Comparison of ENCODE assay signal across 21 cellular contexts in the genomic region with DNA sequence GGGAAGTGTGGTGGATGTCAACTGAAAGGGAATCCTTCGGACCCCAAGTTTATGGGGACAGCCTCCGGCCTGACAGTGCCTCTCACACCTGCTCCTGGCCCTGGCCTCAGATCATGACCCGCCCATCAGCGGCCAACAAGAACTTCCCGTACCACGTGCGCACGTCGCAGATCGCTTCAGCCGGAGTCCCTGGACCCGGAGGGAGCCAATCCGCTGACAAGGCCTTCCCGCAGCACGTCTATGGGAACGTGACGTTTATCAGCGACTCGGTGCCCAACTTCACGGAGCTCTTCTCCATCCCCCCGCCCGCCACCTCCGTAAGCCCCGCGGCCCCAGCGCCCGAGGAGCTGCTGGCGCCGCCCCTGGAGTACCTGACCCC. TPM values are rescaled to one million over a fixed set of nuclear protein-coding genes. Genes with fewer than 3 reads are reported as not detected.
DNase-seq lines count a peak whose midpoint lies in the region; ATAC-seq and TF ChIP-seq lines count a peak whose summit lies in the region.
"Had no signal": no experiment of that assay in that cellular context is flagged by ENCODE, and none has a peak within 500 bp of the region (broad histone marks: within the 10 kb centered on the region; RNA-seq: fewer than 3 reads in every experiment).

No MANE protein-coding gene starts in this region.

- peak overlapping the region; percentile 50 for H3K9ac ChIP-seq in NT2/D1 (ENCODE audit: insufficient read length, low read depth)
- H3K9ac ChIP-seq: GM23248 had no signal

- H3K79me2 ChIP-seq in osteoblast (ENCODE audit: insufficient read depth, low read length): peaks cover 26% of the 10 kb centered on the region

- H4K20me1 ChIP-seq in osteoblast (ENCODE audit: insufficient read depth, low read length): no peaks in the 10 kb centered on the region

- TF ChIP-seq POLR2A in erythroblast (IDR thresholded peaks at IDR 0.05; ENCODE audit: low read length): no peak

- H3K4me1 ChIP-seq in NT2/D1 (ENCODE audit: insufficient read depth, insufficient read length) (peaks cover 2% of the 10 kb centered on the region), osteoblast (ENCODE audit: insufficient read depth, low read length) (peaks cover 13% of the 10 kb centered on the region)

- H2AFZ ChIP-seq in osteoblast (ENCODE audit: low read length): no peak overlapping the region
- H2AFZ ChIP-seq: GM23248 had no signal

- peaks cover 32% of the 10 kb centered on the region for H3K27me3 ChIP-seq in NT2/D1 (ENCODE audit: insufficient read depth, insufficient read length)
- H3K27me3 ChIP-seq in osteoblast (ENCODE audit: insufficient read depth, low read length): peaks cover 33% of the 10 kb centered on the region

- H3K4me3 ChIP-seq in NT2/D1 (ENCODE audit: insufficient read length, low read depth) (peak overlapping the region; percentile 30), osteoblast (ENCODE audit: insufficient read depth, low read length) (no peak overlapping the region)
- H3K4me3 ChIP-seq: GM23248 had no signal

- no peak for TF ChIP-seq CTCF in osteoblast (IDR thresholded peaks at IDR 0.05; ENCODE audit: extremely low read depth, low read depth, low read length)

- no peaks in the 10 kb centered on the region for H3K36me3 ChIP-seq in NT2/D1 (ENCODE audit: insufficient read depth, insufficient read length, low read length)
- H3K36me3 ChIP-seq in osteoblast (ENCODE audit: insufficient read depth, low read length): no peaks in the 10 kb centered on the region
- H3K36me3 ChIP-seq: right atrium auricular region had no signal

- no peak for ATAC-seq in HG03025 (IDR thresholded peaks at IDR 0.05; ENCODE audit: low FRiP score, unreplicated experiment)
- ATAC-seq: left cardiac atrium, T-helper 17 cell had no signal

- no peak overlapping the region for H3K4me2 ChIP-seq in osteoblast (ENCODE audit: insufficient read depth, low read length)

- DNase-seq in DMS53 (lab: John Stamatoyannopoulos, UW) (peak; percentile 40), DMS53 treated with DMSO at 0.1 percent for 48 hours (lab: John Stamatoyannopoulos, UW; ENCODE audit: unreplicated experiment) (no peak), NT2/D1 (ENCODE audit: low read depth, low spot score) (no peak), erythroblast (lab: John Stamatoyannopoulos, UW) (peak; percentile 17 to 20), osteoblast (ENCODE audit: insufficient read length, low spot score, missing footprints) (peak; percentile 37), LoVo (ENCODE audit: low spot score) (no peak), epidermal melanocyte (ENCODE audit: insufficient read length, low spot score) (no peak)
- DNase-seq: 8988T; activated CD4-positive, alpha-beta T cell treated with anti-CD3 and anti-CD28 coated beads for 48 hours; activated naive CD4-positive, alpha-beta T cell; COR-L47; GM23248; left cardiac atrium; NCI-H2081 treated with DMSO at 0.1 percent for 48 hours; NCI-H748 treated with DMSO at 0.1 percent for 48 hours had no signal

- H3K9me3 ChIP-seq in NT2/D1 (ENCODE audit: insufficient read depth, low read length): no peaks in the 10 kb centered on the region
- H3K9me3 ChIP-seq in osteoblast (ENCODE audit: low read depth, low read length): no peaks in the 10 kb centered on the region
- H3K9me3 ChIP-seq: right atrium auricular region had no signal

- H3K27ac ChIP-seq in osteoblast (ENCODE audit: low read depth, low read length): no peak overlapping the region
- H3K27ac ChIP-seq: GM23248, HL-60, right atrium auricular region, RWPE1 had no signal

RNA-seq across cellular contexts. Expression of gene MEGF8, which starts 2.0 kb away (rescaled TPM):
- total RNA-seq in osteoblast: 23.9 and 30.0 TPM in 2 replicates

RNA-seq across cellular contexts. Expression of gene TMEM145, which starts 10.4 kb away (rescaled TPM):
- total RNA-seq in osteoblast: not detected in 2 replicates
- total RNA-seq: GM23248, T-helper 17 cell had no signal

RNA-seq across cellular contexts. Expression of gene PAFAH1B3, which starts 21.0 kb away (rescaled TPM):
- 18.3 and 23.2 TPM in 2 replicates for total RNA-seq in osteoblast

RNA-seq across cellular contexts. Expression of gene PRR19, which starts 21.5 kb away (rescaled TPM):
- total RNA-seq in osteoblast: 0.36 and 0.59 TPM in 2 replicates
- total RNA-seq: bronchial epithelial cell had no signal

RNA-seq across cellular contexts. Expression of gene CIC, which starts 54.4 kb away (rescaled TPM):
- 33.6 and 39.1 TPM in 2 replicates for total RNA-seq in osteoblast

Comparison
In these comparisons a context has a peak if more than half of its experiments do, and no peak if none do; other contexts are left out.
1. DNase-seq: peak in DMS53 (single experiment), erythroblast (2 of 2) and osteoblast (single experiment); none in DMS53 treated with DMSO at 0.1 percent for 48 hours (single experiment), NT2/D1 (single experiment), LoVo (single experiment) and epidermal melanocyte (single experiment).